14 cellular contexts compared by ENCODE assay signal in the genomic region with DNA sequence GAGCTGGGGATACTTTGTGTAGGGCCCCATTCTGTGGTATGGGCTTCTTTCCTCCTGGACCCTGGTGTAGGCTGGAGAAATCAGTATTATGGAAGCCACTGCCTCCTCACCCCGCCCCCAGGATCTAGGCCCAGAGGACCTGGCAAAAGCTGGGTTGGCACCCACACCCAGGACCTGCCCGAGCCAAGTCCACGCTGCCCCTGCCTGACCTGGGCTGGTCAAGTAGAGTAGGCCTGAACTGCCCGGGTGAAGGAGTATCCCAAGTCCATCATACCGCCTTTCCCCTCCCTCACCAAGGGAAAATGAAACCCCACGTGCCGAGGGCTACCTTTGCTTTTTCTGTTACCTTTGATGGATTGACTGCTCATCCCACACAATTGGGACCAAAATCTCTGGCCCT. TPM values are rescaled to one million over a fixed set of nuclear protein-coding genes. Genes with fewer than 3 reads are reported as not detected.
DNase-seq lines count a peak whose midpoint lies in the region; ATAC-seq and TF ChIP-seq lines count a peak whose summit lies in the region.
"Had no signal": no experiment of that assay in that cellular context is flagged by ENCODE, and none has a peak within 500 bp of the region (broad histone marks: within the 10 kb centered on the region; RNA-seq: fewer than 3 reads in every experiment).

No MANE protein-coding gene starts in this region.

- peaks cover 64 to 72% (median 71%) of the 10 kb centered on the region in 3 donors for H3K4me1 Mint-ChIP-seq in IgD-negative memory B cell
- peaks cover 17% of the 10 kb centered on the region for H3K4me1 Mint-ChIP-seq in CD8-positive, alpha-beta T cell (ENCODE audit: low read depth)

- peaks cover 68% of the 10 kb centered on the region for H3K79me2 ChIP-seq in fibroblast of lung (ENCODE audit: control insufficient read depth, insufficient read depth, low read length)

- H3K4me1 ChIP-seq in fibroblast of lung (ENCODE audit: control insufficient read depth, extremely low read depth, insufficient read depth, low read length) (peaks cover 24% of the 10 kb centered on the region), stomach smooth muscle (ENCODE audit: control insufficient read depth, insufficient read depth, low read length) (peaks cover 49% of the 10 kb centered on the region)
- H3K4me1 ChIP-seq in CD8-positive, alpha-beta T cell (ENCODE audit: insufficient read depth, low read length): no peaks in the 10 kb centered on the region

- H3K36me3 ChIP-seq in fibroblast of lung (ENCODE audit: control insufficient read depth, insufficient read depth, low read length) (no peaks in the 10 kb centered on the region), stomach smooth muscle (ENCODE audit: control insufficient read depth in 2 of 2, insufficient read depth in 2 of 2, low read length in 2 of 2) (no peaks in the 10 kb centered on the region)
- H3K36me3 ChIP-seq in CD8-positive, alpha-beta T cell (ENCODE audit: insufficient read depth, low read length): no peaks in the 10 kb centered on the region

- H3K4me3 Mint-ChIP-seq in IgD-negative memory B cell: no peak overlapping the region
- no peak overlapping the region for H3K4me3 Mint-ChIP-seq in CD8-positive, alpha-beta T cell
- H3K4me3 Mint-ChIP-seq: activated CD4-positive, alpha-beta T cell treated with anti-CD3 and anti-CD28 coated beads, Interleukin-2, amount 10 ng/mL, durations not matched to agents 7 days and 5 days; T-cell had no signal

- no peak overlapping the region for H2AFZ ChIP-seq in fibroblast of lung (ENCODE audit: low read length)

- no peaks in the 10 kb centered on the region for H4K20me1 ChIP-seq in fibroblast of lung (ENCODE audit: control insufficient read depth, extremely low read depth, insufficient read depth, low read length)

- intact Hi-C loops in CD8-positive, alpha-beta T cell (cut with DNase I, micrococcal nuclease): no loop called here

- no peak for ATAC-seq in GM19455 (IDR thresholded peaks at IDR 0.05; ENCODE audit: unreplicated experiment)
- no peak for ATAC-seq in CD8-positive, alpha-beta T cell
- ATAC-seq: stimulated activated naive CD8-positive, alpha-beta T cell treated with anti-CD3 and anti-CD28 coated beads, Interleukin-15, Interleukin-2, amounts not matched to agents 100 U/mL and 50 U/mL, for 24 hours; T-cell had no signal

- H3K4me2 ChIP-seq in fibroblast of lung (ENCODE audit: extremely low read depth, insufficient read depth, low read length): no peak overlapping the region

- CTCF ChIA-PET in CD8-positive, alpha-beta T cell (lab: Charles Lee): no interaction called here
- CTCF ChIA-PET in GM10248 (lab: Yijun Ruan, JAX): interaction anchor here (1.0 to 2.7 kb wide), 5 partner anchors 8 to 46 kb away, joined by 3 to 12 read pairs (median 9); no protein-coding TSS in a partner anchor

- H3K27ac ChIP-seq in fibroblast of lung (ENCODE audit: insufficient read depth, low read length) (peak overlapping the region; percentile 1), stomach smooth muscle (ENCODE audit: low read length) (peak overlapping the region; percentile 71)
- H3K27ac ChIP-seq in CD8-positive, alpha-beta T cell (ENCODE audit: low read depth, low read length): no peak overlapping the region

- H3K27me3 Mint-ChIP-seq in IgD-negative memory B cell: no peaks in the 10 kb centered on the region
- no peaks in the 10 kb centered on the region for H3K27me3 Mint-ChIP-seq in CD8-positive, alpha-beta T cell (ENCODE audit: low read depth)
- H3K27me3 Mint-ChIP-seq: activated CD4-positive, alpha-beta T cell treated with anti-CD3 and anti-CD28 coated beads, Interleukin-2, amount 10 ng/mL, durations not matched to agents 7 days and 5 days; T-cell had no signal

- POLR2A ChIA-PET in CD8-positive, alpha-beta T cell (lab: Charles Lee): interaction anchor here (1.1 kb wide), 1 partner anchor 18 kb away, joined by 3 read pairs; no protein-coding TSS in a partner anchor
- POLR2A ChIA-PET in GM10248 (lab: Yijun Ruan, JAX): interaction anchor here (1.5 kb wide), 1 partner anchor 29 kb away, joined by 4 read pairs; no protein-coding TSS in a partner anchor

- H3K4me3 ChIP-seq in fibroblast of lung (replicated peaks in 1 of 4; ENCODE audit: control extremely low read depth in 1 of 4, insufficient read depth in 1 of 4, low read depth in 3 of 4, low read length in 4 of 4): no peak overlapping the region
- H3K4me3 ChIP-seq in stomach smooth muscle (ENCODE audit: low read length in 2 of 2): peak overlapping the region in 1 of 2 donors; percentile 22
- H3K4me3 ChIP-seq in CD8-positive, alpha-beta T cell (ENCODE audit: low read depth, low read length): no peak overlapping the region

- TF ChIP-seq CTCF in fibroblast of lung (conservative IDR thresholded peaks at IDR 0.05 in 1 of 2, IDR thresholded peaks at IDR 0.05 in 1 of 2; ENCODE audit: low read depth in 1 of 2, low read length in 2 of 2) (no peak), GM10248 (IDR thresholded peaks at IDR 0.05; ENCODE audit: control extremely low read depth, extremely low read depth, low read depth, missing control alignments) (no peak)
- no peak for TF ChIP-seq CTCF in CD8-positive, alpha-beta T cell (IDR thresholded peaks at IDR 0.05)

- H3K27me3 ChIP-seq in fibroblast of lung (ENCODE audit: control insufficient read depth, insufficient read depth, low read length) (no peaks in the 10 kb centered on the region), stomach smooth muscle (ENCODE audit: control insufficient read depth in 1 of 2, insufficient read depth in 2 of 2, low read length in 2 of 2) (no peaks in the 10 kb centered on the region)
- H3K27me3 ChIP-seq in CD8-positive, alpha-beta T cell (ENCODE audit: insufficient read depth, low read length): no peaks in the 10 kb centered on the region

- H3K9me3 ChIP-seq in fibroblast of lung (ENCODE audit: control insufficient read depth, insufficient read depth, low read depth, low read length) (no peaks in the 10 kb centered on the region), stomach smooth muscle (ENCODE audit: control insufficient read depth in 2 of 2, low read length in 2 of 2) (no peaks in the 10 kb centered on the region)
- no peaks in the 10 kb centered on the region for H3K9me3 ChIP-seq in CD8-positive, alpha-beta T cell (ENCODE audit: low read length)

- no peak overlapping the region for H3K9ac ChIP-seq in fibroblast of lung (ENCODE audit: insufficient read depth, low read length)
- H3K9ac ChIP-seq in stomach smooth muscle (ENCODE audit: low read length in 2 of 2): no peak overlapping the region

- DNase-seq in fibroblast of lung (ENCODE audit: low read depth in 2 of 2) (no peak), midbrain (lab: John Stamatoyannopoulos, UW) (peak; percentile 41), GM10248 (ENCODE audit: extremely low spot score) (no peak)
- DNase-seq in stimulated activated CD4-positive, alpha-beta T cell treated with anti-CD3 and anti-CD28 coated beads, Interleukin-4, amount 100 ng/mL, for 24 hours: no peak
- DNase-seq in CD8-positive, alpha-beta T cell: no peak
- DNase-seq: activated CD4-positive, alpha-beta T cell treated with anti-CD3 and anti-CD28 coated beads, Interleukin-2, amount 10 ng/mL, durations not matched to agents 7 days and 5 days; activated naive CD4-positive, alpha-beta T cell treated with Interleukin-2 at 50 U/mL for 16 hours; GDM1; NCI-H1930; stimulated activated naive CD8-positive, alpha-beta T cell treated with anti-CD3 and anti-CD28 coated beads, Interleukin-15, Interleukin-2, amounts not matched to agents 100 U/mL and 50 U/mL, for 24 hours; T-cell had no signal

- peak overlapping the region in 2 of 3 donors; percentile 24 to 52 for H3K27ac Mint-ChIP-seq in IgD-negative memory B cell
- no peak overlapping the region for H3K27ac Mint-ChIP-seq in CD8-positive, alpha-beta T cell
- H3K27ac Mint-ChIP-seq: activated CD4-positive, alpha-beta T cell treated with anti-CD3 and anti-CD28 coated beads, Interleukin-2, amount 10 ng/mL, durations not matched to agents 7 days and 5 days; T-cell had no signal

- peaks cover 6% of the 10 kb centered on the region for H3K36me3 Mint-ChIP-seq in IgD-negative memory B cell
- no peaks in the 10 kb centered on the region for H3K36me3 Mint-ChIP-seq in CD8-positive, alpha-beta T cell

- no peaks in the 10 kb centered on the region for H3K9me3 Mint-ChIP-seq in IgD-negative memory B cell
- peaks cover 3% of the 10 kb centered on the region for H3K9me3 Mint-ChIP-seq in CD8-positive, alpha-beta T cell
- H3K9me3 Mint-ChIP-seq: T-cell had no signal

RNA-seq across cellular contexts. Expression of gene TRAK1, which starts 37.7 kb away (rescaled TPM):
- polyA plus RNA-seq in IgD-negative memory B cell (24.6 TPM), fibroblast of lung (34.9 and 44.0 TPM in 2 replicates)
- 19.3 and 37.8 TPM in 2 replicates for total RNA-seq in fibroblast of lung
- polyA plus RNA-seq in fibroblast of lung (2012): 28.5 and 39.9 TPM in 2 replicates
- 59.2 and 77.2 TPM in 2 replicates for polyA minus RNA-seq in fibroblast of lung (ENCODE audit: low replicate concordance)
- total RNA-seq in CD8-positive, alpha-beta T cell: 10 to 100 TPM; 21.6 to 22.8 TPM
